8 cellular contexts compared by ENCODE assay signal in genomic region chr11:121929581-121929980, GRCh38.
A peak's percentile ranks its signal among the peaks of the same experiment; 100 is the strongest.
DNase-seq lines count a peak whose midpoint lies in the region; ATAC-seq, FAIRE-seq and TF ChIP-seq lines count a peak whose summit lies in the region.

No MANE protein-coding gene starts in this region.

- TF ChIP-seq EP300 in suprapubic skin (IDR thresholded peaks at IDR 0.05), result no peak

- in situ Hi-C loops in brain microvascular endothelial cell (cut with HindIII; ENCODE audit: low pct_ligation_motif_present, low sequenced_read_pairs), result no loop called here

- H3K4me1 ChIP-seq in HUES64 (ENCODE audit: insufficient read depth, low read length) (peaks cover 37% of the 10 kb centered on the region), kidney (ENCODE audit: control insufficient read depth in 1 of 2, insufficient read depth in 1 of 2, low read depth in 1 of 2, low read length in 2 of 2) (peaks cover 0 to 6% of the 10 kb centered on the region in 2 donors), suprapubic skin (peaks cover 10% of the 10 kb centered on the region)

- H3K27ac ChIP-seq in HUES64 (ENCODE audit: low read depth, low read length) (no peak overlapping the region; the same call in 1 of the 2 replicates), brain microvascular endothelial cell (no peak overlapping the region), kidney (ENCODE audit: low read depth in 2 of 2, low read length in 2 of 2) (no peak overlapping the region), suprapubic skin (no peak overlapping the region)

- TF ChIP-seq CTCF in brain microvascular endothelial cell (IDR thresholded peaks at IDR 0.05; ENCODE audit: low read depth, low read length, missing control alignments), result no peak
- no peak for TF ChIP-seq CTCF in kidney (IDR thresholded peaks at IDR 0.05; ENCODE audit: borderline replicate concordance, extremely low read depth, insufficient read depth)
- TF ChIP-seq CTCF in suprapubic skin (IDR thresholded peaks at IDR 0.05), result no peak

- H3K9ac ChIP-seq in HUES64 (ENCODE audit: low read depth, low read length), result no peak overlapping the region
- no peak overlapping the region for H3K9ac ChIP-seq in kidney (ENCODE audit: low read length in 2 of 2)

- peak; percentile 24 for DNase-seq in brain microvascular endothelial cell
- DNase-seq in kidney, result no peak
- DNase-seq in suprapubic skin (ENCODE audit: low spot score in 2 of 2), result no peak
- DNase-seq in 8988T, result no peak
- DNase-seq in GF-D8 (lab: John Stamatoyannopoulos, UW), result no peak
- no peak for DNase-seq in GM19239 (ENCODE audit: insufficient read length, low spot score)

- H3K4me3 ChIP-seq in HUES64 (ENCODE audit: low read length) (peak overlapping the region; percentile 56), brain microvascular endothelial cell (ENCODE audit: low read depth, low read length) (peak overlapping the region; percentile 39), kidney (ENCODE audit: low read length in 2 of 2) (peak overlapping the region; percentile 50 to 56), suprapubic skin (peak overlapping the region; percentile 34)

- WGBS in HUES64, result 5% methylated on average over 11 of the region's 11 CpGs
- WGBS in suprapubic skin, result 1% methylated on average over 11 of the region's 11 CpGs

- H3K36me3 ChIP-seq in HUES64 (ENCODE audit: insufficient read depth, low read length) (no peaks in the 10 kb centered on the region), brain microvascular endothelial cell (replicated peaks) (no peaks in the 10 kb centered on the region), kidney (ENCODE audit: control insufficient read depth in 1 of 2, insufficient read depth in 2 of 2, low read length in 2 of 2) (no peaks in the 10 kb centered on the region), suprapubic skin (no peaks in the 10 kb centered on the region)

- intact Hi-C loops in kidney (cut with DNase I), result no loop called here

- ATAC-seq in HG03439 (IDR thresholded peaks at IDR 0.05; ENCODE audit: unreplicated experiment), result no peak

- no peak for TF ChIP-seq POLR2A in suprapubic skin (IDR thresholded peaks at IDR 0.05)

- H3K27me3 ChIP-seq in HUES64 (ENCODE audit: insufficient read depth, low read length), result peaks cover 30% of the 10 kb centered on the region
- H3K27me3 ChIP-seq in brain microvascular endothelial cell (replicated peaks), result no peaks in the 10 kb centered on the region
- H3K27me3 ChIP-seq in suprapubic skin, result peaks cover 5% of the 10 kb centered on the region

- no peak for FAIRE-seq in kidney (lab: Jason Lieb, UNC)
- FAIRE-seq in GM19239 (lab: Jason Lieb, UNC), result no peak

- no peaks in the 10 kb centered on the region for H3K9me3 ChIP-seq in HUES64 (ENCODE audit: insufficient read depth, low read depth, low read length)
- no peaks in the 10 kb centered on the region for H3K9me3 ChIP-seq in kidney (ENCODE audit: control insufficient read depth in 1 of 2, low read length in 2 of 2)
- no peaks in the 10 kb centered on the region for H3K9me3 ChIP-seq in suprapubic skin
